In the genomic region with DNA sequence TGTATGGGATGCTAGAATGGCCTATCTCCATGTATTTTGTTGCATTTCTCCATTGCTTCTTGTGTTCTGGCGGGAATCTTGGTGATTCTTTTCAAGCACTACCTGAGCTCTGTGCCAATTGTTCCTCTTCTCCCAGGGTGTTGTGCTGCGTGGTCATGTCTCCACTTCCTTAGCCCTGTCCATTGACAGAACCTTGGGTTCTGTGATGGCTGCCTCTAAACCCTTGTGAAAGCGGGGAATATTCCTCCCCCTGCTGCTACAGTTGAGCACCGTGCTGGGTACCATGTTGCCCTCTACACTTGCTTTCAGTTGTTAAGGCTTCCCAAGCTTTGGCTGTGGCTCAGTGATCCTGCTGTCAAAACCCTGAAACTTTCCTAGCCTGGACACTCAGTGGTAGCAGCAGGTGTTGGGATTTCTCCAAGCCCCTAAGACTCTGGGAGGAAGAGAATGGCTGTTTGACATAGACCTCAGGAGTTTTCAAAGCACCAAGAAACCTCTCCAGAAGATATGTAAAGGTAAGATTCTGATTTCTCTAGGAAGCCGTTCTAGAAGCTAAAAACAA, we compare ENCODE assay signal across 21 cellular contexts.
DNase-seq lines count a peak whose midpoint lies in the region; ATAC-seq and TF ChIP-seq lines count a peak whose summit lies in the region.
"Had no signal": no experiment of that assay in that cellular context is flagged by ENCODE, and none has a peak within 500 bp of the region (broad histone marks: within the 10 kb centered on the region; RNA-seq: fewer than 3 reads in every experiment).

No MANE protein-coding gene starts in this region.

- no peak for TF ChIP-seq CTCF in CD4-positive, alpha-beta T cell (IDR thresholded peaks at IDR 0.05)
- TF ChIP-seq CTCF in natural killer cell (IDR thresholded peaks at IDR 0.05), result no peak

- CTCF ChIA-PET in activated CD4-positive, alpha-beta T cell treated with anti-CD3 and anti-CD28 coated beads for 36 hours (lab: Charles Lee), result interaction anchor here (1.7 kb wide), 1 partner anchor 105 kb away, joined by 4 read pairs; no protein-coding TSS in a partner anchor
- CTCF ChIA-PET in CD4-positive, alpha-beta T cell (lab: Charles Lee), result interaction anchor here (1.0 kb wide), 1 partner anchor 13 kb away, joined by 3 read pairs; no protein-coding TSS in a partner anchor

- no peak overlapping the region for H3K4me3 Mint-ChIP-seq in activated CD4-positive, alpha-beta T cell treated with anti-CD3 and anti-CD28 coated beads for 36 hours
- H3K4me3 Mint-ChIP-seq in CD4-positive, alpha-beta T cell, result peak overlapping the region; percentile 14
- H3K4me3 Mint-ChIP-seq in activated naive CD8-positive, alpha-beta T cell, result no peak overlapping the region
- peak overlapping the region; percentile 21 for H3K4me3 Mint-ChIP-seq in natural killer cell
- H3K4me3 Mint-ChIP-seq: GM23338 had no signal

- intact Hi-C loops in activated CD4-positive, alpha-beta T cell treated with anti-CD3 and anti-CD28 coated beads for 36 hours (cut with DNase I, micrococcal nuclease), result no loop called here
- intact Hi-C loops in CD4-positive, alpha-beta T cell (cut with DNase I, micrococcal nuclease), result loop anchor here in 1 of 2 experiments (5.0 kb wide), 1 partner anchor 104 kb away; no protein-coding TSS in a partner anchor
- intact Hi-C loops in natural killer cell (cut with micrococcal nuclease), result no loop called here

- H3K9me3 ChIP-seq in CD4-positive, alpha-beta T cell (ENCODE audit: control insufficient read depth, low read length), result no peaks in the 10 kb centered on the region
- H3K9me3 ChIP-seq: heart left ventricle had no signal

- H3K4me1 Mint-ChIP-seq in activated CD4-positive, alpha-beta T cell treated with anti-CD3 and anti-CD28 coated beads for 36 hours, result peaks cover 70% of the 10 kb centered on the region
- peaks cover 94% of the 10 kb centered on the region for H3K4me1 Mint-ChIP-seq in CD4-positive, alpha-beta T cell (ENCODE audit: low read depth)
- peaks cover 80% of the 10 kb centered on the region for H3K4me1 Mint-ChIP-seq in activated naive CD8-positive, alpha-beta T cell (ENCODE audit: low read depth)
- H3K4me1 Mint-ChIP-seq in natural killer cell, result peaks cover 54 to 70% of the 10 kb centered on the region in 2 donors

- H3K36me3 Mint-ChIP-seq in activated CD4-positive, alpha-beta T cell treated with anti-CD3 and anti-CD28 coated beads for 36 hours (ENCODE audit: low read depth), result peaks cover 63% of the 10 kb centered on the region
- H3K36me3 Mint-ChIP-seq in CD4-positive, alpha-beta T cell (ENCODE audit: low read depth), result peaks cover 95% of the 10 kb centered on the region
- H3K36me3 Mint-ChIP-seq in activated naive CD8-positive, alpha-beta T cell, result peaks cover 23% of the 10 kb centered on the region
- no peaks in the 10 kb centered on the region for H3K36me3 Mint-ChIP-seq in natural killer cell

- no peaks in the 10 kb centered on the region for H3K27me3 Mint-ChIP-seq in activated CD4-positive, alpha-beta T cell treated with anti-CD3 and anti-CD28 coated beads for 36 hours
- H3K27me3 Mint-ChIP-seq in CD4-positive, alpha-beta T cell, result no peaks in the 10 kb centered on the region
- no peaks in the 10 kb centered on the region for H3K27me3 Mint-ChIP-seq in activated naive CD8-positive, alpha-beta T cell
- H3K27me3 Mint-ChIP-seq in natural killer cell (ENCODE audit: low read depth in 2 of 2), result no peaks in the 10 kb centered on the region

- no peak overlapping the region for H3K27ac ChIP-seq in CD4-positive, alpha-beta T cell (ENCODE audit: low read depth, low read length)
- H3K27ac ChIP-seq: BLaER1 treated with 17β-estradiol and CSF1 and Interleukin-3, amounts not matched to agents 10 nM and 100 nM; brain microvascular endothelial cell; RWPE1 had no signal

- H3K27ac Mint-ChIP-seq in activated CD4-positive, alpha-beta T cell treated with anti-CD3 and anti-CD28 coated beads for 36 hours, result peak overlapping the region; percentile 63
- H3K27ac Mint-ChIP-seq in CD4-positive, alpha-beta T cell, result peak overlapping the region; percentile 47
- peak overlapping the region; percentile 72 for H3K27ac Mint-ChIP-seq in activated naive CD8-positive, alpha-beta T cell
- H3K27ac Mint-ChIP-seq in natural killer cell, result peak overlapping the region; percentile 53 to 85
- H3K27ac Mint-ChIP-seq: GM23338 had no signal

- peaks cover 2% of the 10 kb centered on the region for H3K9me3 Mint-ChIP-seq in activated CD4-positive, alpha-beta T cell treated with anti-CD3 and anti-CD28 coated beads for 36 hours (ENCODE audit: low read depth)
- no peaks in the 10 kb centered on the region for H3K9me3 Mint-ChIP-seq in CD4-positive, alpha-beta T cell
- no peaks in the 10 kb centered on the region for H3K9me3 Mint-ChIP-seq in activated naive CD8-positive, alpha-beta T cell (ENCODE audit: low read depth)
- no peaks in the 10 kb centered on the region for H3K9me3 Mint-ChIP-seq in natural killer cell
- H3K9me3 Mint-ChIP-seq: GM23338 had no signal

- no peak for DNase-seq in activated CD4-positive, alpha-beta T cell treated with anti-CD3 and anti-CD28 coated beads for 36 hours
- DNase-seq in activated CD4-positive, alpha-beta T cell treated with anti-CD3 and anti-CD28 coated beads, Interleukin-2, amount 50 U/mL, for 1 hour, result no peak
- no peak for DNase-seq in CD4-positive, alpha-beta T cell
- DNase-seq in natural killer cell (no peak), superior temporal gyrus (ENCODE audit: extremely low spot score) (no peak), NCI-H2029 treated with DMSO at 0.1 percent for 48 hours (lab: John Stamatoyannopoulos, UW) (no peak)
- no peak for DNase-seq in stimulated activated CD4-positive, alpha-beta T cell treated with anti-CD3 and anti-CD28 coated beads, Interleukin-12 subunit alpha, Interleukin-12 subunit beta, amount 100 ng/mL, for 4 hours
- DNase-seq: activated CD4-positive, CD25-positive, alpha-beta regulatory T cell; brain microvascular endothelial cell; cortex of kidney; heart left ventricle; NCI-H1417; NCI-H526; stimulated activated CD4-positive, alpha-beta T cell treated with anti-CD3 and anti-CD28 coated beads, Interleukin-4, amount 100 ng/mL, for 24 hours; substantia nigra had no signal

- ATAC-seq in activated CD4-positive, alpha-beta T cell treated with anti-CD3 and anti-CD28 coated beads for 36 hours, result no peak
- ATAC-seq in CD4-positive, alpha-beta T cell (ENCODE audit: poor library complexity), result no peak
- ATAC-seq in natural killer cell, result no peak
- ATAC-seq: GM23338, HepG2, SK-N-SH treated with all-trans-retinoic acid at 6 μM for 48 hours had no signal

- POLR2A ChIA-PET in activated CD4-positive, alpha-beta T cell treated with anti-CD3 and anti-CD28 coated beads for 36 hours (lab: Charles Lee), result no interaction called here
- POLR2A ChIA-PET in CD4-positive, alpha-beta T cell (lab: Charles Lee), result no interaction called here

- no peaks in the 10 kb centered on the region for H3K27me3 ChIP-seq in CD4-positive, alpha-beta T cell (ENCODE audit: control insufficient read depth, insufficient read depth, low read length)
- H3K27me3 ChIP-seq: BLaER1 treated with 17β-estradiol and CSF1 and Interleukin-3, amounts not matched to agents 10 nM and 100 nM; brain microvascular endothelial cell; heart left ventricle had no signal

Comparison
In these comparisons a context has a peak if more than half of its experiments do, and no peak if none do; other contexts are left out.
1. H3K4me3 Mint-ChIP-seq: peak in CD4-positive, alpha-beta T cell (single experiment) and natural killer cell (single experiment); none in activated CD4-positive, alpha-beta T cell treated with anti-CD3 and anti-CD28 coated beads for 36 hours (single experiment) and activated naive CD8-positive, alpha-beta T cell (single experiment).
2. Peak in every context shown above with its lines, with median percentiles within 50 percentile points of each other: H3K27ac Mint-ChIP-seq.